ENCODE assay signal across 1 cellular context in the genomic region with DNA sequence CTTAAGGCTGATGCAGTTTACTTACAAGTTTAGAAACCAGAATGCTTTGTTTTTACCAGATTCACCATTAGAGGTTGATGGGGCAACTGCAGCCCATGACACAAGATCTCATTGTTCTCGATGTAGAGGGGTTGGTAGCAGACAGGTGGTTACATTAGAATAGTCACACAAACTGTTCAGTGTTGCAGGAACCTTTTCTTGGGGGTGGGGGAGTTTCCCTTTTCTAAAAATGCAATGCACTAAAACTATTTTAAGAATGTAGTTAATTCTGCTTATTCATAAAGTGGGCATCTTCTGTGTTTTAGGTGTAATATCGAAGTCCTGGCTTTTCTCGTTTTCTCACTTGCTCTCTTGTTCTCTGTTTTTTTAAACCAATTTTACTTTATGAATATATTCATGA.
TF ChIP-seq lines count a peak whose summit lies in the region.

No MANE protein-coding gene starts in this region.

TF ChIP-seq in H1, 55 proteins besides CTCF, POLR2A, EP300 and RAD21:
- TF ChIP-seq BRCA1 (IDR thresholded peaks at IDR 0.05; ENCODE audit: low read depth, low read length) (no peak), POLR2AphosphoS5 (IDR thresholded peaks at IDR 0.05; ENCODE audit: low read depth, low read length) (no peak), GABPA (IDR thresholded peaks at IDR 0.05; ENCODE audit: borderline replicate concordance, insufficient read depth, low read length) (no peak), E2F6 (IDR thresholded peaks at IDR 0.05) (no peak), SAP30 (IDR thresholded peaks at IDR 0.05; ENCODE audit: insufficient read depth, insufficient replicate concordance, low read length) (no peak), PHF8 (conservative IDR thresholded peaks at IDR 0.05; ENCODE audit: low read depth, low read length) (no peak), FOSL1 (IDR thresholded peaks at IDR 0.05; ENCODE audit: insufficient read depth, low read depth, low read length) (no peak), RNF2 (IDR thresholded peaks at IDR 0.05; ENCODE audit: borderline replicate concordance, low read depth, low read length, missing control alignments, poor library complexity, severe bottlenecking) (no peak), JUN (IDR thresholded peaks at IDR 0.05; ENCODE audit: low read depth, low read length) (no peak), EGR1 (IDR thresholded peaks at IDR 0.05; ENCODE audit: borderline replicate concordance, low read depth, low read length) (no peak), RFX5 (IDR thresholded peaks at IDR 0.05; ENCODE audit: borderline replicate concordance, low read depth, low read length) (no peak), MAX (IDR thresholded peaks at IDR 0.05) (no peak), EZH2 (IDR thresholded peaks at IDR 0.05; ENCODE audit: low read depth, low read length, severe bottlenecking) (no peak), ATF3 (IDR thresholded peaks at IDR 0.05; ENCODE audit: insufficient read depth, low read depth, low read length) (no peak), SRF (IDR thresholded peaks at IDR 0.05; ENCODE audit: low read depth, low read length) (no peak), SIRT6 (IDR thresholded peaks at IDR 0.05; ENCODE audit: low read length) (no peak), TBP (IDR thresholded peaks at IDR 0.05; ENCODE audit: low read depth, low read length) (no peak), BCL11A (IDR thresholded peaks at IDR 0.05; ENCODE audit: low read depth in 2 of 2, low read length in 2 of 2) (no peak), SP2 (IDR thresholded peaks at IDR 0.05; ENCODE audit: low read length) (no peak)
- TF ChIP-seq, protein P1, sequence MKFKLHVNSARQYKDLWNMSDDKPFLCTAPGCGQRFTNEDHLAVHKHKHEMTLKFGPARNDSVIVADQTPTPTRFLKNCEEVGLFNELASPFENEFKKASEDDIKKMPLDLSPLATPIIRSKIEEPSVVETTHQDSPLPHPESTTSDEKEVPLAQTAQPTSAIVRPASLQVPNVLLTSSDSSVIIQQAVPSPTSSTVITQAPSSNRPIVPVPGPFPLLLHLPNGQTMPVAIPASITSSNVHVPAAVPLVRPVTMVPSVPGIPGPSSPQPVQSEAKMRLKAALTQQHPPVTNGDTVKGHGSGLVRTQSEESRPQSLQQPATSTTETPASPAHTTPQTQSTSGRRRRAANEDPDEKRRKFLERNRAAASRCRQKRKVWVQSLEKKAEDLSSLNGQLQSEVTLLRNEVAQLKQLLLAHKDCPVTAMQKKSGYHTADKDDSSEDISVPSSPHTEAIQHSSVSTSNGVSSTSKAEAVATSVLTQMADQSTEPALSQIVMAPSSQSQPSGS (IDR thresholded peaks at IDR 0.05; ENCODE audit: low read length), result no peak
